In genomic region chr9:113580954-113581311, GRCh38 we compare ENCODE assay signal across 9 cellular contexts.
DNase-seq lines count a peak whose midpoint lies in the region; ATAC-seq and TF ChIP-seq lines count a peak whose summit lies in the region.
"Had no signal": no experiment of that assay in that cellular context is flagged by ENCODE, and none has a peak within 500 bp of the region (broad histone marks: within the 10 kb centered on the region; RNA-seq: fewer than 3 reads in every experiment).

No MANE protein-coding gene starts in this region.

- 51 to 74% (median 61%) methylated on average over 3 to 4 of the region's 4 CpGs for WGBS in adrenal gland, 4 donors

- no peaks in the 10 kb centered on the region for H3K27me3 Mint-ChIP-seq in activated CD8-positive, alpha-beta memory T cell treated with anti-CD3 and anti-CD28 coated beads, Interleukin-2, amount 10 ng/mL, durations not matched to agents 7 days and 5 days
- no peaks in the 10 kb centered on the region for H3K27me3 Mint-ChIP-seq in memory B cell

- intact Hi-C loops in adrenal gland (cut with DNase I) (no loop called here), tibial artery (cut with DNase I; ENCODE audit: low total_unique reads) (no loop called here)

- peaks cover 0 to 19% of the 10 kb centered on the region in 2 donors for H3K36me3 ChIP-seq in adrenal gland (replicated peaks in 1 of 2)
- H3K36me3 ChIP-seq in tibial artery, result peaks cover 27 to 28% (median 27%) of the 10 kb centered on the region in 3 donors

- H3K4me1 ChIP-seq in adrenal gland (replicated peaks in 1 of 2) (peaks cover 20 to 57% of the 10 kb centered on the region in 2 donors), tibial artery (peaks cover 16 to 84% (median 72%) of the 10 kb centered on the region in 4 donors)

- CTCF ChIA-PET in activated CD8-positive, alpha-beta memory T cell treated with anti-CD3 and anti-CD28 coated beads, Interleukin-2, amount 10 ng/mL, durations not matched to agents 7 days and 5 days (lab: Charles Lee), result interaction anchor here (1.0 to 16.7 kb wide), 8 partner anchors 8 to 204 kb away, joined by 3 to 230 read pairs (median 13); partner anchors contain the start of genes ALAD, C9orf43 and POLE3

- H3K9me3 Mint-ChIP-seq in activated CD8-positive, alpha-beta memory T cell treated with anti-CD3 and anti-CD28 coated beads, Interleukin-2, amount 10 ng/mL, durations not matched to agents 7 days and 5 days (ENCODE audit: low read depth), result no peaks in the 10 kb centered on the region
- no peaks in the 10 kb centered on the region for H3K9me3 Mint-ChIP-seq in memory B cell

- no peak for TF ChIP-seq POLR2A in adrenal gland (IDR thresholded peaks at IDR 0.05)

- H3K4me3 ChIP-seq in adrenal gland, result no peak overlapping the region
- H3K4me3 ChIP-seq in tibial artery, result peak overlapping the region; percentile 24 to 34

- TF ChIP-seq CTCF in adrenal gland (IDR thresholded peaks at IDR 0.05), result no peak
- TF ChIP-seq CTCF in tibial artery (IDR thresholded peaks at IDR 0.05), result no peak

- H3K4me1 Mint-ChIP-seq in activated CD8-positive, alpha-beta memory T cell treated with anti-CD3 and anti-CD28 coated beads, Interleukin-2, amount 10 ng/mL, durations not matched to agents 7 days and 5 days, result peaks cover 68% of the 10 kb centered on the region
- H3K4me1 Mint-ChIP-seq in memory B cell, result peaks cover 49% of the 10 kb centered on the region

- peak overlapping the region in 4 of 5 donors; percentile 68 to 90 (median 79) for H3K27ac ChIP-seq in adrenal gland
- peak overlapping the region; percentile 84 to 92 for H3K27ac ChIP-seq in tibial artery

- H3K27me3 ChIP-seq in adrenal gland (no peaks in the 10 kb centered on the region), tibial artery (no peaks in the 10 kb centered on the region)

- ATAC-seq in activated CD8-positive, alpha-beta memory T cell treated with anti-CD3 and anti-CD28 coated beads, Interleukin-2, amount 10 ng/mL, durations not matched to agents 7 days and 5 days, result no peak
- ATAC-seq in memory B cell (ENCODE audit: low read depth), result no peak
- ATAC-seq in HG02970 (IDR thresholded peaks at IDR 0.05; ENCODE audit: low FRiP score, unreplicated experiment), result no peak

- no peak for DNase-seq in activated CD8-positive, alpha-beta memory T cell treated with anti-CD3 and anti-CD28 coated beads, Interleukin-2, amount 10 ng/mL, durations not matched to agents 7 days and 5 days
- DNase-seq in activated CD8-positive, alpha-beta memory T cell treated with anti-CD3 and anti-CD28 coated beads, Interleukin-2, amount 50 U/mL, for 48 hours, result no peak
- DNase-seq in adrenal gland (peak in 1 of 7 donors; percentile 20), memory B cell (ENCODE audit: low spot score in 2 of 2) (no peak), tibial artery (peak in 1 of 2 donors; percentile 51), NCI-H187 treated with DMSO at 0.1 percent for 48 hours (lab: John Stamatoyannopoulos, UW) (no peak), midbrain (lab: John Stamatoyannopoulos, UW) (no peak)
- DNase-seq: islet precursor cell had no signal

- H3K36me3 Mint-ChIP-seq in activated CD8-positive, alpha-beta memory T cell treated with anti-CD3 and anti-CD28 coated beads, Interleukin-2, amount 10 ng/mL, durations not matched to agents 7 days and 5 days, result peaks cover 19% of the 10 kb centered on the region
- peaks cover 14% of the 10 kb centered on the region for H3K36me3 Mint-ChIP-seq in memory B cell

- H3K4me3 Mint-ChIP-seq in activated CD8-positive, alpha-beta memory T cell treated with anti-CD3 and anti-CD28 coated beads, Interleukin-2, amount 10 ng/mL, durations not matched to agents 7 days and 5 days, result peak overlapping the region; percentile 58
- peak overlapping the region; percentile 75 for H3K4me3 Mint-ChIP-seq in memory B cell

- peak overlapping the region; percentile 95 for H3K27ac Mint-ChIP-seq in activated CD8-positive, alpha-beta memory T cell treated with anti-CD3 and anti-CD28 coated beads, Interleukin-2, amount 10 ng/mL, durations not matched to agents 7 days and 5 days
- peak overlapping the region; percentile 88 for H3K27ac Mint-ChIP-seq in memory B cell

- H3K9me3 ChIP-seq in adrenal gland (replicated peaks in 1 of 3) (no peaks in the 10 kb centered on the region), tibial artery (no peaks in the 10 kb centered on the region)

Comparison
In these comparisons a context has a peak if more than half of its experiments do, and no peak if none do; other contexts are left out.
1. H3K4me3 ChIP-seq: peak in tibial artery (2 of 2); none in adrenal gland (0 of 4).